ENCODE assay signal across 16 cellular contexts in genomic region chr14:93049295-93049694, GRCh38.
A peak's percentile ranks its signal among the peaks of the same experiment; 100 is the strongest.
DNase-seq lines count a peak whose midpoint lies in the region; ATAC-seq and TF ChIP-seq lines count a peak whose summit lies in the region.
"Had no signal": no experiment of that assay in that cellular context is flagged by ENCODE, and none has a peak within 500 bp of the region (broad histone marks: within the 10 kb centered on the region; RNA-seq: fewer than 3 reads in every experiment).

No MANE protein-coding gene starts in this region.

- no peak overlapping the region for H3K4me3 ChIP-seq in neuronal stem cell (ENCODE audit: low read length in 2 of 2)
- H3K4me3 ChIP-seq in upper lobe of left lung = no peak overlapping the region
- H3K4me3 ChIP-seq: BLaER1 treated with 17β-estradiol and CSF1 and Interleukin-3, amounts not matched to agents 10 nM and 100 nM; heart left ventricle had no signal

- no peak overlapping the region for H2BK5ac ChIP-seq in neuronal stem cell (ENCODE audit: low read length)

- no peak overlapping the region for H3K4me2 ChIP-seq in neuronal stem cell (ENCODE audit: insufficient read depth, low read length, poor library complexity, severe bottlenecking)
- H3K4me2 ChIP-seq: BLaER1 treated with 17β-estradiol and CSF1 and Interleukin-3, amounts not matched to agents 10 nM and 100 nM had no signal

- H3K9ac ChIP-seq in neuronal stem cell (ENCODE audit: low read depth, low read length, poor library complexity) = no peak overlapping the region
- H3K9ac ChIP-seq: BLaER1 treated with 17β-estradiol and CSF1 and Interleukin-3, amounts not matched to agents 10 nM and 100 nM had no signal

- H2AK5ac ChIP-seq in neuronal stem cell (ENCODE audit: low read depth, low read length) = no peak overlapping the region

- H4K91ac ChIP-seq in neuronal stem cell (ENCODE audit: low read depth, low read length, poor library complexity) = no peak overlapping the region

- H3K9me3 ChIP-seq in neuronal stem cell (replicated peaks in 1 of 2; ENCODE audit: control insufficient read depth in 2 of 2, insufficient read depth in 1 of 2, low read depth in 1 of 2, low read length in 2 of 2) (no peaks in the 10 kb centered on the region), upper lobe of left lung (no peaks in the 10 kb centered on the region)
- H3K9me3 ChIP-seq: BLaER1 treated with 17β-estradiol and CSF1 and Interleukin-3, amounts not matched to agents 10 nM and 100 nM; heart left ventricle had no signal

- WGBS in neuronal stem cell (ENCODE audit: extremely low coverage in 2 of 2, insufficient read length in 2 of 2, insufficient replicate concordance in 1 of 2), 2 donors = no CpG with 5 or more reads among the region's 5 CpGs
- 53 to 77% methylated on average over 5 of the region's 5 CpGs for WGBS in upper lobe of left lung, 2 donors

- no peaks in the 10 kb centered on the region for H3K9me3 Mint-ChIP-seq in dendritic cell treated with granulocyte-macrophage colony-stimulating factor and Interleukin-4, amounts not matched to agents 40 ng/mL and 50 ng/mL, for 4 days
- H3K9me3 Mint-ChIP-seq: activated T-cell treated with anti-CD3 and anti-CD28 coated beads, Interleukin-2, amount 50 U/mL, for 72 hours had no signal

- H3K14ac ChIP-seq in neuronal stem cell (ENCODE audit: low read length) = no peak overlapping the region

- H3K4me1 ChIP-seq in neuronal stem cell (ENCODE audit: control insufficient read depth in 2 of 2, insufficient read depth in 1 of 2, low read depth in 1 of 2, low read length in 2 of 2) = peaks cover 27 to 31% of the 10 kb centered on the region in 2 donors
- H3K4me1 ChIP-seq in upper lobe of left lung = peaks cover 29 to 43% (median 35%) of the 10 kb centered on the region in 4 donors

- H3K4me3 Mint-ChIP-seq in dendritic cell treated with granulocyte-macrophage colony-stimulating factor and Interleukin-4, amounts not matched to agents 40 ng/mL and 50 ng/mL, for 4 days = no peak overlapping the region
- H3K4me3 Mint-ChIP-seq: activated T-cell treated with anti-CD3 and anti-CD28 coated beads, Interleukin-2, amount 50 U/mL, for 72 hours had no signal

- H4K8ac ChIP-seq in neuronal stem cell (ENCODE audit: low read depth, low read length) = no peak overlapping the region

- H3K18ac ChIP-seq in neuronal stem cell (ENCODE audit: low read length) = peak overlapping the region; percentile 76

- no peak overlapping the region for H2BK15ac ChIP-seq in neuronal stem cell (ENCODE audit: low read length)

- peak; percentile 55 for DNase-seq in COLO668 (lab: John Stamatoyannopoulos, UW; ENCODE audit: unreplicated experiment)
- DNase-seq in HT-29 (ENCODE audit: low spot score) = peak; percentile 50
- no peak for DNase-seq in neuronal stem cell (ENCODE audit: low spot score)
- no peak for DNase-seq in upper lobe of left lung
- DNase-seq: activated CD4-positive, CD25-positive, alpha-beta regulatory T cell; activated T-cell treated with anti-CD3 and anti-CD28 coated beads, Interleukin-2, amount 50 U/mL, for 72 hours; NCI-H2081; stimulated activated CD4-positive, alpha-beta T cell treated with anti-CD3 and anti-CD28 coated beads, Interleukin-2, amount 100 ng/mL, for 48 hours; stimulated activated naive CD4-positive, alpha-beta T cell treated with Interleukin-2 at 50 U/mL for 16 hours had no signal

- intact Hi-C loops in dendritic cell treated with granulocyte-macrophage colony-stimulating factor and Interleukin-4, amounts not matched to agents 40 ng/mL and 50 ng/mL, for 4 days (cut with micrococcal nuclease) = no loop called here

- peaks cover 2 to 28% (median 21%) of the 10 kb centered on the region in 3 experiments for H3K27me3 ChIP-seq in neuronal stem cell (ENCODE audit: control insufficient read depth in 3 of 3, insufficient read depth in 3 of 3, low read depth in 1 of 3, low read length in 3 of 3)
- no peaks in the 10 kb centered on the region for H3K27me3 ChIP-seq in upper lobe of left lung
- H3K27me3 ChIP-seq: BLaER1 treated with 17β-estradiol and CSF1 and Interleukin-3, amounts not matched to agents 10 nM and 100 nM; heart left ventricle had no signal

- H2BK120ac ChIP-seq in neuronal stem cell (ENCODE audit: low read depth, low read length) = no peak overlapping the region

- H2AFZ ChIP-seq in neuronal stem cell (ENCODE audit: low read length) = no peak overlapping the region

- no peak overlapping the region for H2BK12ac ChIP-seq in neuronal stem cell (ENCODE audit: low read length)

- H3K4me1 Mint-ChIP-seq in dendritic cell treated with granulocyte-macrophage colony-stimulating factor and Interleukin-4, amounts not matched to agents 40 ng/mL and 50 ng/mL, for 4 days (ENCODE audit: low read depth) = peaks cover 78% of the 10 kb centered on the region

- no peaks in the 10 kb centered on the region for H3K27me3 Mint-ChIP-seq in dendritic cell treated with granulocyte-macrophage colony-stimulating factor and Interleukin-4, amounts not matched to agents 40 ng/mL and 50 ng/mL, for 4 days

- TF ChIP-seq CTCF in upper lobe of left lung (IDR thresholded peaks at IDR 0.05) = no peak

- H3K36me3 ChIP-seq in neuronal stem cell (replicated peaks in 1 of 2; ENCODE audit: control insufficient read depth in 2 of 2, insufficient read depth in 2 of 2, low read length in 2 of 2) (no peaks in the 10 kb centered on the region), upper lobe of left lung (no peaks in the 10 kb centered on the region)
- H3K36me3 ChIP-seq: heart left ventricle had no signal

- no peak for TF ChIP-seq EP300 in upper lobe of left lung (IDR thresholded peaks at IDR 0.05)

- H3K27ac Mint-ChIP-seq in dendritic cell treated with granulocyte-macrophage colony-stimulating factor and Interleukin-4, amounts not matched to agents 40 ng/mL and 50 ng/mL, for 4 days = peak overlapping the region; percentile 20
- H3K27ac Mint-ChIP-seq: activated T-cell treated with anti-CD3 and anti-CD28 coated beads, Interleukin-2, amount 50 U/mL, for 72 hours had no signal

- no peak overlapping the region for H3K4ac ChIP-seq in neuronal stem cell (ENCODE audit: low read length)

- TF ChIP-seq POLR2A in upper lobe of left lung (IDR thresholded peaks at IDR 0.05) = no peak

- no peak overlapping the region for H3K27ac ChIP-seq in neuronal stem cell (replicated peaks; ENCODE audit: low read length)
- peak overlapping the region in 2 of 4 donors; percentile 46 to 49 for H3K27ac ChIP-seq in upper lobe of left lung
- H3K27ac ChIP-seq: BLaER1 treated with 17β-estradiol and CSF1 and Interleukin-3, amounts not matched to agents 10 nM and 100 nM had no signal

- ATAC-seq in HG02759 (IDR thresholded peaks at IDR 0.05; ENCODE audit: unreplicated experiment) (no peak), upper lobe of left lung (ENCODE audit: low FRiP score in 2 of 2) (no peak), HG02610 (IDR thresholded peaks at IDR 0.05; ENCODE audit: unreplicated experiment) (no peak), HG02870 (IDR thresholded peaks at IDR 0.05; ENCODE audit: unreplicated experiment) (no peak)
- ATAC-seq: activated T-cell treated with anti-CD3 and anti-CD28 coated beads, Interleukin-2, amount 50 U/mL, for 72 hours; left lobe of liver had no signal

- H3K23ac ChIP-seq in neuronal stem cell (ENCODE audit: low read depth, low read length, poor library complexity) = no peak overlapping the region

- H3K79me1 ChIP-seq in neuronal stem cell (ENCODE audit: low read depth, low read length) = no peaks in the 10 kb centered on the region

- peaks cover 63% of the 10 kb centered on the region for H3K36me3 Mint-ChIP-seq in dendritic cell treated with granulocyte-macrophage colony-stimulating factor and Interleukin-4, amounts not matched to agents 40 ng/mL and 50 ng/mL, for 4 days (ENCODE audit: low read depth)

Comparison
In these comparisons a context has a peak if more than half of its experiments do, and no peak if none do; other contexts are left out.
1. DNase-seq: peak in COLO668 (single experiment) and HT-29 (single experiment); none in neuronal stem cell (single experiment) and upper lobe of left lung (0 of 2).